18 cellular contexts compared by ENCODE assay signal in the genomic region with DNA sequence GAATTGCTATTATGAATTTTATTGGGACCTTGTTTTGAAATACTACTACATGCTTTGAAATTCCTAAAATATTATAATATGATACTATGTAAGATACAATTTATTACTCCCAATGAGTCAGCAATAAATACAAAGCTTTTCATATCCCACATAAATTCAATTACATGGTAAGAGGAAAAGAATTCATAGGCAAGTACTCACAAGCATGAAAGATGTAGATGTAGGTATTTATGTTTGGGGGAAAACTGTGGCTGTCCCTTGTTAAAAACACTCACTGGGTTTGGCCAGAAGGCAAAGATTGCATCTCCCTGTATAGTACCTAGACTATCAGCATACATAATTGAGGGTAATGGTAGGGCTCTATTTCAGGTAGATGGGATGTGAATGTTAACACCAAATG.
DNase-seq lines count a peak whose midpoint lies in the region; ATAC-seq, FAIRE-seq and TF ChIP-seq lines count a peak whose summit lies in the region.
"Had no signal": no experiment of that assay in that cellular context is flagged by ENCODE, and none has a peak within 500 bp of the region (broad histone marks: within the 10 kb centered on the region; RNA-seq: fewer than 3 reads in every experiment).

No MANE protein-coding gene starts in this region.

- ATAC-seq in HepG2 (no peak), right lobe of liver (no peak), RWPE2 (ENCODE audit: low read depth) (peak; percentile 84), foreskin keratinocyte (peak; percentile 85)

- no peak overlapping the region for H3K27ac Mint-ChIP-seq in endothelial cell (ENCODE audit: unreplicated experiment)

- H3K4me1 ChIP-seq in HepG2 (ENCODE audit: insufficient read depth, low read length) (no peaks in the 10 kb centered on the region), right lobe of liver (no peaks in the 10 kb centered on the region), RWPE2 (ENCODE audit: insufficient read depth, poor library complexity, severe bottlenecking) (peaks cover 18% of the 10 kb centered on the region), foreskin keratinocyte (peaks cover 13% of the 10 kb centered on the region)
- H3K4me1 ChIP-seq: BE2C had no signal

- TF ChIP-seq RAD21 in HepG2 (CRISPR knock-in tag; IDR thresholded peaks at IDR 0.05), result no peak

- H4K20me1 ChIP-seq in HepG2 (ENCODE audit: insufficient read depth, low read length), result no peaks in the 10 kb centered on the region

- H3K9ac ChIP-seq in HepG2 (ENCODE audit: insufficient read depth, low read depth, low read length), result no peak overlapping the region
- H3K9ac ChIP-seq: GM23248 had no signal

- peaks cover 7% of the 10 kb centered on the region for H3K36me3 Mint-ChIP-seq in endothelial cell (ENCODE audit: low read depth, unreplicated experiment)

- intact Hi-C loops in HepG2 (cut with micrococcal nuclease; ENCODE audit: unreplicated experiment) (no loop called here), right lobe of liver (cut with DNase I) (no loop called here)

- no TSS peak for BruUV-seq in HepG2 (replicated peaks; lab: Mats Ljungman, UMichigan)

- DNase-seq in HepG2 (ENCODE audit: low spot score), result no peak
- no peak for DNase-seq in right lobe of liver
- no peak for DNase-seq in RWPE2 (ENCODE audit: low spot score)
- DNase-seq in foreskin keratinocyte, result peak; percentile 76 to 87
- no peak for DNase-seq in D341Med (ENCODE audit: low spot score)
- DNase-seq in endothelial cell (ENCODE audit: low spot score), result no peak
- no peak for DNase-seq in activated CD8-positive, alpha-beta memory T cell treated with anti-CD3 and anti-CD28 coated beads for 24 hours
- DNase-seq: BE2C, GM23248, H9, Karpas-422, NCI-H187, NCI-H2107, NCI-H2227 treated with DMSO at 0.1 percent for 48 hours, NCI-H510A, NCI-H748 treated with DMSO at 0.1 percent for 48 hours, T-helper 1 cell had no signal

- H3K27me3 Mint-ChIP-seq in endothelial cell (ENCODE audit: unreplicated experiment), result no peaks in the 10 kb centered on the region
- H3K27me3 Mint-ChIP-seq: IgD-negative memory B cell had no signal

- TF ChIP-seq POLR2A in HepG2 (IDR thresholded peaks at IDR 0.05; ENCODE audit: insufficient read depth in 1 of 2, low read depth in 2 of 2, low read length in 2 of 2) (no peak), right lobe of liver (IDR thresholded peaks at IDR 0.05) (no peak)

- no peak overlapping the region for H3K4me2 ChIP-seq in HepG2 (ENCODE audit: low read depth, low read length)

- CTCF ChIA-PET in HepG2 (lab: Yijun Ruan, JAX; ENCODE audit: low intra/inter-chr PET ratio, low total read pairs), result no interaction called here

- TF ChIP-seq CTCF in HepG2 (CRISPR knock-in tag; IDR thresholded peaks at IDR 0.05) (no peak), right lobe of liver (IDR thresholded peaks at IDR 0.05) (no peak), RWPE2 (IDR thresholded peaks at IDR 0.05; ENCODE audit: poor library complexity, severe bottlenecking) (no peak), foreskin keratinocyte (conservative IDR thresholded peaks at IDR 0.05) (no peak), endothelial cell (IDR thresholded peaks at IDR 0.05; ENCODE audit: unreplicated experiment) (no peak)

- peaks cover 5% of the 10 kb centered on the region for H3K9me3 Mint-ChIP-seq in endothelial cell (ENCODE audit: unreplicated experiment)

- H3K4me3 ChIP-seq in HepG2 (replicated peaks in 1 of 3; ENCODE audit: insufficient read depth in 1 of 3, low read depth in 2 of 3, low read length in 3 of 3) (no peak overlapping the region), right lobe of liver (no peak overlapping the region), RWPE2 (ENCODE audit: severe bottlenecking) (no peak overlapping the region)
- H3K4me3 ChIP-seq: GM23248 had no signal

- H3K79me2 ChIP-seq in HepG2 (ENCODE audit: insufficient read depth, low read length), result no peaks in the 10 kb centered on the region

- TF ChIP-seq EP300 in HepG2 (IDR thresholded peaks at IDR 0.05; ENCODE audit: low read depth in 2 of 2, low read length in 2 of 2) (no peak), HepG2 (CRISPR knock-in tag; IDR thresholded peaks at IDR 0.05; ENCODE audit: borderline replicate concordance) (no peak)

- POLR2A ChIA-PET in HepG2 (lab: Yijun Ruan, JAX), result no interaction called here

- H3K9me3 ChIP-seq in HepG2 (ENCODE audit: low read length) (peaks cover 3% of the 10 kb centered on the region; the same call in 1 of the 2 replicates), right lobe of liver (no peaks in the 10 kb centered on the region), RWPE2 (ENCODE audit: severe bottlenecking) (no peaks in the 10 kb centered on the region)
- H3K9me3 ChIP-seq: BE2C had no signal

- H3K36me3 ChIP-seq in HepG2 (replicated peaks in 1 of 2; ENCODE audit: control insufficient read depth in 1 of 2, insufficient read depth in 2 of 2, low read length in 2 of 2) (no peaks in the 10 kb centered on the region), right lobe of liver (no peaks in the 10 kb centered on the region), RWPE2 (ENCODE audit: low read depth) (no peaks in the 10 kb centered on the region)
- H3K36me3 ChIP-seq: BE2C had no signal

- peaks cover 7% of the 10 kb centered on the region for H3K4me1 Mint-ChIP-seq in endothelial cell (ENCODE audit: unreplicated experiment)

- H2AFZ ChIP-seq in HepG2 (ENCODE audit: low read length), result no peak overlapping the region
- H2AFZ ChIP-seq: GM23248 had no signal

- in situ Hi-C loops in HepG2 (cut with HindIII; ENCODE audit: extremely low pct_ligation_motif_present, low pct_unique_long_range_greater_than_20kb), result no loop called here

- no peak for FAIRE-seq in HepG2 (lab: Jason Lieb, UNC)

- H3K27me3 ChIP-seq in HepG2 (ENCODE audit: control insufficient read depth in 1 of 2, insufficient read depth in 2 of 2, low read length in 2 of 2), result no peaks in the 10 kb centered on the region
- H3K27me3 ChIP-seq in right lobe of liver, result no peaks in the 10 kb centered on the region
- no peaks in the 10 kb centered on the region for H3K27me3 ChIP-seq in RWPE2 (ENCODE audit: insufficient read depth, poor library complexity, severe bottlenecking)
- H3K27me3 ChIP-seq in foreskin keratinocyte, result no peaks in the 10 kb centered on the region
- H3K27me3 ChIP-seq: BE2C had no signal

- H3K4me3 Mint-ChIP-seq in endothelial cell (ENCODE audit: unreplicated experiment), result no peak overlapping the region
- H3K4me3 Mint-ChIP-seq: H9, IgD-negative memory B cell had no signal

- no peak overlapping the region for H3K27ac ChIP-seq in HepG2 (ENCODE audit: extremely low read length, insufficient read depth, low read length)
- H3K27ac ChIP-seq in right lobe of liver, result no peak overlapping the region
- peak overlapping the region; percentile 54 for H3K27ac ChIP-seq in RWPE2 (ENCODE audit: poor library complexity, severe bottlenecking)
- H3K27ac ChIP-seq in foreskin keratinocyte, result peak overlapping the region; percentile 8
- H3K27ac ChIP-seq: GM23248 had no signal

TF ChIP-seq in HepG2, 621 proteins besides CTCF, POLR2A, EP300 and RAD21 (continues in another document):
- TF ChIP-seq ZNF256 (CRISPR knock-in tag; conservative IDR thresholded peaks at IDR 0.05) (no peak), ZNF513 (CRISPR knock-in tag; conservative IDR thresholded peaks at IDR 0.05) (no peak), FOXM1 (CRISPR knock-in tag; IDR thresholded peaks at IDR 0.05) (no peak), STAG1 (CRISPR knock-in tag; IDR thresholded peaks at IDR 0.05) (no peak), NFE2L2 (IDR thresholded peaks at IDR 0.05; ENCODE audit: low read length) (0 out of 2 replicates have a peak, but pooled peaks have one; percentile 32), MAFK (conservative IDR thresholded peaks at IDR 0.05 in 1 of 2, IDR thresholded peaks at IDR 0.05 in 1 of 2; ENCODE audit: low read length in 2 of 2) (0 out of 4 replicates have a peak, but pooled peaks of 1 of the 2 experiments have one; percentile 4), ZNF891 (CRISPR knock-in tag; IDR thresholded peaks at IDR 0.05) (no peak), USF2 (IDR thresholded peaks at IDR 0.05; ENCODE audit: low read depth, low read length) (no peak), USF2 (CRISPR knock-in tag; IDR thresholded peaks at IDR 0.05; ENCODE audit: borderline replicate concordance) (no peak), ZNF510 (CRISPR knock-in tag; IDR thresholded peaks at IDR 0.05; ENCODE audit: low read depth) (no peak), NR3C1 (CRISPR knock-in tag; IDR thresholded peaks at IDR 0.05) (no peak), ARNT (IDR thresholded peaks at IDR 0.05) (no peak), AHR (CRISPR knock-in tag; IDR thresholded peaks at IDR 0.05) (no peak)
- TF ChIP-seq, protein P1, sequence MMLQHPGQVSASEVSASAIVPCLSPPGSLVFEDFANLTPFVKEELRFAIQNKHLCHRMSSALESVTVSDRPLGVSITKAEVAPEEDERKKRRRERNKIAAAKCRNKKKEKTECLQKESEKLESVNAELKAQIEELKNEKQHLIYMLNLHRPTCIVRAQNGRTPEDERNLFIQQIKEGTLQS (CRISPR knock-in tag; IDR thresholded peaks at IDR 0.05), result no peak

Comparison
In these comparisons a context has a peak if more than half of its experiments do, and no peak if none do; other contexts are left out.
1. ATAC-seq: peak in RWPE2 (single experiment) and foreskin keratinocyte (single experiment); none in HepG2 (single experiment) and right lobe of liver (0 of 4).
2. DNase-seq: peak in foreskin keratinocyte (2 of 2); none in HepG2 (single experiment), right lobe of liver (0 of 3), RWPE2 (single experiment), D341Med (single experiment), endothelial cell (single experiment) and activated CD8-positive, alpha-beta memory T cell treated with anti-CD3 and anti-CD28 coated beads for 24 hours (single experiment).
3. H3K27ac ChIP-seq: peak in RWPE2 (single experiment) and foreskin keratinocyte (single experiment); none in HepG2 (single experiment) and right lobe of liver (0 of 3).